ENCODE assay signal across 26 cellular contexts in genomic region chr2:180971811-180972210, GRCh38.
"Had no signal": no experiment of that assay in that cellular context is flagged by ENCODE, and none has a peak within 500 bp of the region (broad histone marks: within the 10 kb centered on the region; RNA-seq: fewer than 3 reads in every experiment).

No MANE protein-coding gene starts in this region.

- H3K4me1 ChIP-seq: suprapubic skin, testis, thyroid gland, tibial nerve, transverse colon, upper lobe of left lung, upper lobe of right lung, uterus, vagina had no signal

- ATAC-seq: stimulated activated effector memory CD8-positive, alpha-beta T cell treated with anti-CD3 and anti-CD28 coated beads, Interleukin-12 subunit alpha, Interleukin-12 subunit beta, amount 100 ng/mL, for 72 hours; stimulated activated memory B cell treated with anti-CD40 and anti-IgM and Interleukin-4, amounts not matched to agents 10 μg/mL and 1 μg/mL and 100 μg/mL, for 72 hours; stimulated activated naive B cell treated with anti-CD40 and anti-IgM and Interleukin-4, amounts not matched to agents 10 μg/mL and 1 μg/mL and 100 μg/mL, for 72 hours; stimulated activated naive CD8-positive, alpha-beta T cell treated with anti-CD3 and anti-CD28 coated beads, Interleukin-15, amount 100 ng/mL, for 72 hours; stimulated activated naive CD8-positive, alpha-beta T cell treated with anti-CD3 and anti-CD28 coated beads, Interleukin-15, Interleukin-2, amounts not matched to agents 100 U/mL and 50 U/mL, for 24 hours; upper lobe of right lung had no signal

- H3K4me3 ChIP-seq: stomach, suprapubic skin, testis, thoracic aorta, thyroid gland, tibial artery, tibial nerve, transverse colon, upper lobe of left lung, upper lobe of right lung, uterus, vagina had no signal

- FAIRE-seq: urothelium cell line had no signal

- H3K27me3 ChIP-seq: stomach, suprapubic skin, testis, thyroid gland, tibial artery, tibial nerve, transverse colon, upper lobe of left lung, upper lobe of right lung, uterus, vagina had no signal

- H3K27ac ChIP-seq: stomach, suprapubic skin, testis, thoracic aorta, thyroid gland, tibial artery, tibial nerve, transverse colon, upper lobe of left lung, upper lobe of right lung, uterus, vagina had no signal

- H3K36me3 ChIP-seq: stomach, suprapubic skin, thoracic aorta, thyroid gland, tibial artery, tibial nerve, transverse colon, upper lobe of left lung, upper lobe of right lung, uterus, vagina had no signal

- DNase-seq: stimulated activated CD4-positive, alpha-beta T cell treated with anti-CD3 and anti-CD28 coated beads, Interleukin-2, amount 100 ng/mL, for 48 hours; stimulated activated CD4-positive, alpha-beta T cell treated with anti-CD3 and anti-CD28 coated beads, Interleukin-4, amount 100 ng/mL, for 1 hour; stimulated activated CD4-positive, alpha-beta T cell treated with anti-CD3 and anti-CD28 coated beads, Interleukin-4, amount 100 ng/mL, for 4 hours; stimulated activated CD8-positive, alpha-beta memory T cell treated with anti-CD3 and anti-CD28 coated beads, Interleukin-4, amount 100 ng/mL, for 48 hours; stimulated activated naive B cell treated with anti-CD40 and anti-IgM and Interleukin-4, amounts not matched to agents 10 μg/mL and 1 μg/mL and 100 μg/mL, for 72 hours; stimulated activated naive CD4-positive, alpha-beta T cell; stimulated activated naive CD4-positive, alpha-beta T cell treated with Interleukin-2 at 50 U/mL for 16 hours; stimulated activated naive CD8-positive, alpha-beta T cell treated with anti-CD3 and anti-CD28 coated beads, Interleukin-15, amount 100 ng/mL, for 72 hours; stimulated activated naive CD8-positive, alpha-beta T cell treated with anti-CD3 and anti-CD28 coated beads, Interleukin-15, Interleukin-2, amounts not matched to agents 100 U/mL and 50 U/mL, for 24 hours; stomach; substantia nigra; testis; thyroid gland; tibial artery; transverse colon; trophoblast cell; upper lobe of left lung; upper lobe of right lung; uterus had no signal

- H3K9me3 ChIP-seq: stomach, suprapubic skin, testis, thoracic aorta, thyroid gland, tibial artery, tibial nerve, transverse colon, upper lobe of left lung, upper lobe of right lung, uterus, vagina had no signal
